Comparison of ENCODE assay signal across 29 cellular contexts in the genomic region with DNA sequence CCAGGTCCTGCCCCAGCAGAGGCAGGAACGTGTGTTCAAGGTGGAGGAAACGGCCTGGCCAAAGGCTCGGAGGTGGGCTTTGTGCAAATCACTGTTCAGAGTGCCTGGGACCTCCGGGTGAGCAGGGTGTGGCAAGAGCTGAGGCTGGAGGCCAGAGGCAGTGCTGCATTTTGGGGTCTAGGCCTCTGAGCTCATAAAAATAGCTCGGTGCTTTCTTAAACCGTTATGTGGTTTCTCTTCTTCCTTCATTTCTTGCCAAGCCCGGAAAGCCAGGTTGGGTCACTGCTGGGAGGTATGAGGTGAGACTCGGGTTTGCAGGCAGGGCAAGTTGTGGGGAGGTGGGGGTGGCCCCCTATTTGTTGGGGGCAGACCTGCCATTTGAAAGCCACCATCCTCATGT.
DNase-seq lines count a peak whose midpoint lies in the region; ATAC-seq, FAIRE-seq and TF ChIP-seq lines count a peak whose summit lies in the region.
"Had no signal": no experiment of that assay in that cellular context is flagged by ENCODE, and none has a peak within 500 bp of the region (broad histone marks: within the 10 kb centered on the region; RNA-seq: fewer than 3 reads in every experiment).

No MANE protein-coding gene starts in this region.

- H3K9me3 ChIP-seq in BLaER1 (no peaks in the 10 kb centered on the region), OCI-LY3 (ENCODE audit: insufficient read depth, low read length) (no peaks in the 10 kb centered on the region), tibial artery (no peaks in the 10 kb centered on the region)
- H3K9me3 ChIP-seq: BE2C, heart right ventricle had no signal

- H3K4me1 ChIP-seq in BLaER1 (peaks cover 62% of the 10 kb centered on the region), GM23338 (ENCODE audit: insufficient read depth) (no peaks in the 10 kb centered on the region), OCI-LY3 (ENCODE audit: low read length) (peaks cover 6% of the 10 kb centered on the region; the same call in 1 of the 2 replicates), tibial artery (no peaks in the 10 kb centered on the region)
- H3K4me1 ChIP-seq: BE2C, heart right ventricle had no signal

- no peak overlapping the region for H3K4me3 Mint-ChIP-seq in GM23338
- H3K4me3 Mint-ChIP-seq: activated T-cell treated with anti-CD3 and anti-CD28 coated beads, Interleukin-2, amount 50 U/mL, for 24 hours had no signal

- H3K4me2 ChIP-seq in BLaER1 (peak overlapping the region; percentile 79), GM23338 (no peak overlapping the region), OCI-LY3 (ENCODE audit: low read length) (peak overlapping the region; percentile 20; the same call in 1 of the 2 replicates)
- H3K4me2 ChIP-seq: PC-9 had no signal

- H3K4me3 ChIP-seq in BLaER1 (0 out of 2 replicates have a peak overlapping the region, but pooled peaks have one; percentile 3), GM23338 (no peak overlapping the region), OCI-LY3 (ENCODE audit: low read length) (no peak overlapping the region), bronchial epithelial cell (ENCODE audit: low read depth, low read length) (no peak overlapping the region), tibial artery (no peak overlapping the region)
- H3K4me3 ChIP-seq: heart right ventricle, PC-9 had no signal

- peak overlapping the region; percentile 67; the same call in 1 of the 2 replicates for H3K27ac Mint-ChIP-seq in GM23338
- H3K27ac Mint-ChIP-seq: activated T-cell treated with anti-CD3 and anti-CD28 coated beads, Interleukin-2, amount 50 U/mL, for 24 hours; progenitor cell of endocrine pancreas had no signal

- H3K27me3 ChIP-seq in BLaER1 (no peaks in the 10 kb centered on the region), GM23338 (ENCODE audit: insufficient read depth) (no peaks in the 10 kb centered on the region), OCI-LY3 (ENCODE audit: low read depth, low read length) (peaks cover 15% of the 10 kb centered on the region), bronchial epithelial cell (ENCODE audit: control insufficient read depth, insufficient read depth, low read length) (no peaks in the 10 kb centered on the region), tibial artery (peaks cover 0 to 47% of the 10 kb centered on the region in 2 donors)
- H3K27me3 ChIP-seq: BE2C, brain microvascular endothelial cell had no signal

- no peaks in the 10 kb centered on the region for H3F3A ChIP-seq in GM23338 (replicated peaks; ENCODE audit: low read depth)

- no peaks in the 10 kb centered on the region for H3K9me2 ChIP-seq in GM23338 (ENCODE audit: insufficient read depth)

- TF ChIP-seq CTCF in GM23338 (conservative IDR thresholded peaks at IDR 0.05; ENCODE audit: low read depth in 2 of 2) (no peak), OCI-LY3 (IDR thresholded peaks at IDR 0.05; ENCODE audit: low read depth, low read length) (no peak), bronchial epithelial cell (IDR thresholded peaks at IDR 0.05; ENCODE audit: insufficient read depth, low read length, severe bottlenecking) (no peak), tibial artery (IDR thresholded peaks at IDR 0.05) (no peak)

- intact Hi-C loops in tibial artery (cut with DNase I; ENCODE audit: low total_unique reads) (no loop called here), left colon (cut with DNase I, micrococcal nuclease) (no loop called here)

- FAIRE-seq in bronchial epithelial cell (lab: Jason Lieb, UNC): peak; percentile 47
- FAIRE-seq: frontal cortex, kidney had no signal

- peaks cover 12% of the 10 kb centered on the region for H3K4me1 Mint-ChIP-seq in GM23338

- no peaks in the 10 kb centered on the region for H4K20me1 ChIP-seq in BLaER1
- no peaks in the 10 kb centered on the region for H4K20me1 ChIP-seq in GM23338 (replicated peaks; ENCODE audit: insufficient read depth)
- H4K20me1 ChIP-seq in OCI-LY3 (ENCODE audit: insufficient read depth, low read length): no peaks in the 10 kb centered on the region

- DNase-seq in GM23338 (ENCODE audit: low spot score) (no peak), bronchial epithelial cell (ENCODE audit: low read depth) (no peak), NCI-H2227 (lab: John Stamatoyannopoulos, UW; ENCODE audit: unreplicated experiment) (no peak), tibial artery (no peak), left colon (no peak)
- DNase-seq: activated CD4-positive, alpha-beta T cell treated with anti-CD3 and anti-CD28 coated beads for 48 hours; activated naive CD4-positive, alpha-beta T cell treated with Interleukin-2 at 50 U/mL for 16 hours; activated T-cell treated with anti-CD3 and anti-CD28 coated beads, Interleukin-2, amount 50 U/mL, for 24 hours; amniotic stem cell; BE2C; brain microvascular endothelial cell; DMS153; heart right ventricle; Karpas-422; kidney; NCI-H1092; NCI-H187; nucleus accumbens; PC-9; stimulated activated CD4-positive, alpha-beta T cell treated with anti-CD3 and anti-CD28 coated beads, Interleukin-12 subunit alpha, Interleukin-12 subunit beta, amount 100 ng/mL, for 4 hours; stimulated activated CD4-positive, alpha-beta T cell treated with anti-CD3 and anti-CD28 coated beads, Interleukin-2, amount 100 ng/mL, for 48 hours; trophoblast cell had no signal

- no peaks in the 10 kb centered on the region for H3K9me3 Mint-ChIP-seq in GM23338
- H3K9me3 Mint-ChIP-seq: activated T-cell treated with anti-CD3 and anti-CD28 coated beads, Interleukin-2, amount 50 U/mL, for 24 hours had no signal

- H3K27ac ChIP-seq in BLaER1 (peak overlapping the region; percentile 52), GM23338 (ENCODE audit: low read depth) (no peak overlapping the region), OCI-LY3 (ENCODE audit: low read length) (no peak overlapping the region), tibial artery (no peak overlapping the region)
- H3K27ac ChIP-seq: brain microvascular endothelial cell, heart right ventricle, PC-9 had no signal

- no peaks in the 10 kb centered on the region for H3K36me3 ChIP-seq in BLaER1
- H3K36me3 ChIP-seq in GM23338 (ENCODE audit: insufficient read depth): no peaks in the 10 kb centered on the region
- H3K36me3 ChIP-seq in OCI-LY3 (replicated peaks; ENCODE audit: low read depth, low read length): no peaks in the 10 kb centered on the region
- peaks cover 5% of the 10 kb centered on the region for H3K36me3 ChIP-seq in bronchial epithelial cell (ENCODE audit: control insufficient read depth, insufficient read depth, low read length)
- H3K36me3 ChIP-seq in tibial artery: no peaks in the 10 kb centered on the region
- H3K36me3 ChIP-seq: BE2C, brain microvascular endothelial cell, heart right ventricle had no signal

- no peak overlapping the region for H2AFZ ChIP-seq in GM23338
- no peak overlapping the region for H2AFZ ChIP-seq in OCI-LY3 (ENCODE audit: low read depth, low read length)
- H2AFZ ChIP-seq: PC-9 had no signal

- no peaks in the 10 kb centered on the region for H3K79me2 ChIP-seq in GM23338 (replicated peaks; ENCODE audit: insufficient read depth)
- H3K79me2 ChIP-seq in OCI-LY3 (ENCODE audit: low read length): no peaks in the 10 kb centered on the region

- H3K9ac ChIP-seq in BLaER1: peak overlapping the region; percentile 44
- H3K9ac ChIP-seq in OCI-LY3 (ENCODE audit: low read length): no peak overlapping the region

- peaks cover 10% of the 10 kb centered on the region for H3K27me3 Mint-ChIP-seq in GM23338 (ENCODE audit: insufficient read depth, low read depth, poor library complexity)
- H3K27me3 Mint-ChIP-seq: activated T-cell treated with anti-CD3 and anti-CD28 coated beads, Interleukin-2, amount 50 U/mL, for 24 hours; progenitor cell of endocrine pancreas had no signal

- ATAC-seq in GM23338 (no peak), GM18498 (IDR thresholded peaks at IDR 0.05; ENCODE audit: unreplicated experiment) (no peak), left colon (no peak)
- ATAC-seq: Right ventricle myocardium inferior, sciatic nerve had no signal

- H3K36me3 Mint-ChIP-seq in GM23338 (ENCODE audit: low read depth): no peaks in the 10 kb centered on the region

TF ChIP-seq in GM23338, 12 proteins besides CTCF, POLR2A, EP300 and RAD21 (continues in another document):
- TF ChIP-seq NANOG (IDR thresholded peaks at IDR 0.05; ENCODE audit: borderline replicate concordance) (no peak), JUNB (IDR thresholded peaks at IDR 0.05; ENCODE audit: unreplicated experiment) (no peak), CREB1 (CRISPR knock-in tag; IDR thresholded peaks at IDR 0.05; ENCODE audit: low read depth) (no peak)
- TF ChIP-seq, protein P1, sequence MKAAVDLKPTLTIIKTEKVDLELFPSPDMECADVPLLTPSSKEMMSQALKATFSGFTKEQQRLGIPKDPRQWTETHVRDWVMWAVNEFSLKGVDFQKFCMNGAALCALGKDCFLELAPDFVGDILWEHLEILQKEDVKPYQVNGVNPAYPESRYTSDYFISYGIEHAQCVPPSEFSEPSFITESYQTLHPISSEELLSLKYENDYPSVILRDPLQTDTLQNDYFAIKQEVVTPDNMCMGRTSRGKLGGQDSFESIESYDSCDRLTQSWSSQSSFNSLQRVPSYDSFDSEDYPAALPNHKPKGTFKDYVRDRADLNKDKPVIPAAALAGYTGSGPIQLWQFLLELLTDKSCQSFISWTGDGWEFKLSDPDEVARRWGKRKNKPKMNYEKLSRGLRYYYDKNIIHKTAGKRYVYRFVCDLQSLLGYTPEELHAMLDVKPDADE (IDR thresholded peaks at IDR 0.05): no peak
